1 cellular context compared by ENCODE assay signal in genomic region chr17:43020789-43021738, GRCh38.
TF ChIP-seq lines count a peak whose summit lies in the region.

No MANE protein-coding gene starts in this region.

TF ChIP-seq in HepG2, 621 proteins besides CTCF, POLR2A, EP300 and RAD21 (continues in another document):
- no peak for TF ChIP-seq SNAI1 (CRISPR knock-in tag; IDR thresholded peaks at IDR 0.05; ENCODE audit: borderline replicate concordance)
- TF ChIP-seq NR0B2 (CRISPR knock-in tag; IDR thresholded peaks at IDR 0.05) = peak; percentile 29; the same call in 1 of the 2 replicates
- TF ChIP-seq POLR2G (IDR thresholded peaks at IDR 0.05; ENCODE audit: low read depth, low read length) = peak; percentile 63
- no peak for TF ChIP-seq SYNCRIP (IDR thresholded peaks at IDR 0.05; ENCODE audit: insufficient read depth, low read depth, low read length)
- no peak for TF ChIP-seq DNMT1 (CRISPR knock-in tag; IDR thresholded peaks at IDR 0.05)
- TF ChIP-seq ETV5 (CRISPR knock-in tag; IDR thresholded peaks at IDR 0.05; ENCODE audit: borderline replicate concordance) = peak; percentile 38; the same call in 1 of the 2 replicates
- no peak for TF ChIP-seq ZNF674 (CRISPR knock-in tag; IDR thresholded peaks at IDR 0.05; ENCODE audit: low read depth)
- no peak for TF ChIP-seq ZNF256 (CRISPR knock-in tag; conservative IDR thresholded peaks at IDR 0.05)
- TF ChIP-seq ISX (CRISPR knock-in tag; conservative IDR thresholded peaks at IDR 0.05) = 0 out of 2 replicates have a peak, but pooled peaks have one; percentile 3
- TF ChIP-seq YEATS2 (CRISPR knock-in tag; IDR thresholded peaks at IDR 0.05; ENCODE audit: borderline replicate concordance) = peak; percentile 62; the same call in 1 of the 2 replicates
- no peak for TF ChIP-seq ATF7 (IDR thresholded peaks at IDR 0.05)
- TF ChIP-seq ATF7 (CRISPR knock-in tag; IDR thresholded peaks at IDR 0.05) = no peak
- TF ChIP-seq ZNF772 (CRISPR knock-in tag; IDR thresholded peaks at IDR 0.05) = peak; percentile 16; the same call in 1 of the 2 replicates
- TF ChIP-seq PLRG1 (conservative IDR thresholded peaks at IDR 0.05) = no peak
- TF ChIP-seq SALL1 (CRISPR knock-in tag; IDR thresholded peaks at IDR 0.05) = no peak; the same call in 1 of the 2 replicates
- TF ChIP-seq MED1 (CRISPR knock-in tag; IDR thresholded peaks at IDR 0.05) = peak; percentile 6; the same call in 1 of the 2 replicates
- TF ChIP-seq HOXA3 (CRISPR knock-in tag; IDR thresholded peaks at IDR 0.05) = no peak; the same call in none of the 2 replicates
- TF ChIP-seq THAP7 (CRISPR knock-in tag; IDR thresholded peaks at IDR 0.05) = peak; percentile 12; the same call in 1 of the 2 replicates
- TF ChIP-seq ZNF451 (CRISPR knock-in tag; IDR thresholded peaks at IDR 0.05) = peak; percentile 33; the same call in 1 of the 2 replicates
- no peak for TF ChIP-seq MAF1 (CRISPR knock-in tag; IDR thresholded peaks at IDR 0.05; ENCODE audit: borderline replicate concordance)
- no peak for TF ChIP-seq CBX1 (IDR thresholded peaks at IDR 0.05; ENCODE audit: low read depth)
- TF ChIP-seq DR1 (CRISPR knock-in tag; IDR thresholded peaks at IDR 0.05) = 0 out of 2 replicates have a peak, but pooled peaks have one; percentile 9
- TF ChIP-seq ATM (IDR thresholded peaks at IDR 0.05; ENCODE audit: borderline replicate concordance) = no peak
- no peak for TF ChIP-seq GABPB1 (CRISPR knock-in tag; IDR thresholded peaks at IDR 0.05)
- peak; percentile 20 for TF ChIP-seq AGO1 (IDR thresholded peaks at IDR 0.05; ENCODE audit: low read depth, low read length, poor library complexity, severe bottlenecking)
- no peak for TF ChIP-seq ZSCAN25 (CRISPR knock-in tag; IDR thresholded peaks at IDR 0.05)
- no peak for TF ChIP-seq ZNF749 (CRISPR knock-in tag; IDR thresholded peaks at IDR 0.05; ENCODE audit: borderline replicate concordance)
- TF ChIP-seq TARDBP (CRISPR knock-in tag; IDR thresholded peaks at IDR 0.05) = no peak; the same call in 1 of the 2 replicates
- no peak for TF ChIP-seq ZNF44 (CRISPR knock-in tag; IDR thresholded peaks at IDR 0.05)
- peak; percentile 22; the same call in 1 of the 2 replicates for TF ChIP-seq CEBPG (CRISPR knock-in tag; IDR thresholded peaks at IDR 0.05)
- no peak for TF ChIP-seq ZBTB42 (CRISPR knock-in tag; IDR thresholded peaks at IDR 0.05)
- TF ChIP-seq ZNF335 (CRISPR knock-in tag; IDR thresholded peaks at IDR 0.05) = peak; percentile 97
- no peak; the same call in 1 of the 2 replicates for TF ChIP-seq ZNF512 (CRISPR knock-in tag; IDR thresholded peaks at IDR 0.05)
- TF ChIP-seq ZBTB3 (CRISPR knock-in tag; IDR thresholded peaks at IDR 0.05; ENCODE audit: borderline replicate concordance, low read depth) = no peak
- no peak; the same call in 1 of the 2 replicates for TF ChIP-seq ZIK1 (CRISPR knock-in tag; IDR thresholded peaks at IDR 0.05; ENCODE audit: borderline replicate concordance, low read depth)
- no peak for TF ChIP-seq ARNT2 (CRISPR knock-in tag; IDR thresholded peaks at IDR 0.05; ENCODE audit: low read depth)
- peak; percentile 13; the same call in 1 of the 3 replicates for TF ChIP-seq MXI1 (IDR thresholded peaks at IDR 0.05; ENCODE audit: borderline replicate concordance, low read depth, low read length)
- no peak for TF ChIP-seq ZNF512B (CRISPR knock-in tag; IDR thresholded peaks at IDR 0.05; ENCODE audit: borderline replicate concordance)
- no peak for TF ChIP-seq ZNF234 (CRISPR knock-in tag; conservative IDR thresholded peaks at IDR 0.05)
- TF ChIP-seq PCBP1 (IDR thresholded peaks at IDR 0.05; ENCODE audit: borderline replicate concordance, low read depth, low read length) = peak; percentile 31; the same call in 1 of the 2 replicates
- peak; percentile 20; the same call in 1 of the 2 replicates for TF ChIP-seq IRF2 (CRISPR knock-in tag; IDR thresholded peaks at IDR 0.05)
- TF ChIP-seq CCDC6 (CRISPR knock-in tag; IDR thresholded peaks at IDR 0.05) = no peak
- no peak for TF ChIP-seq NR2F2 (IDR thresholded peaks at IDR 0.05; ENCODE audit: borderline replicate concordance, low read depth)
- 0 out of 2 replicates have a peak, but pooled peaks have one; percentile 28 for TF ChIP-seq MXD3 (CRISPR knock-in tag; IDR thresholded peaks at IDR 0.05)
- 0 out of 2 replicates have a peak, but pooled peaks have one; percentile 60 for TF ChIP-seq FOXC1 (CRISPR knock-in tag; IDR thresholded peaks at IDR 0.05; ENCODE audit: borderline replicate concordance)
- TF ChIP-seq ZNF746 (CRISPR knock-in tag; IDR thresholded peaks at IDR 0.05) = peak; percentile 51; the same call in 1 of the 2 replicates
- no peak for TF ChIP-seq SRSF4 (IDR thresholded peaks at IDR 0.05; ENCODE audit: low read depth, low read length, poor library complexity, severe bottlenecking)
- TF ChIP-seq HHEX (CRISPR knock-in tag; IDR thresholded peaks at IDR 0.05) = no peak
- peak; percentile 56; the same call in 1 of the 2 replicates for TF ChIP-seq ZNF580 (CRISPR knock-in tag; IDR thresholded peaks at IDR 0.05; ENCODE audit: borderline replicate concordance, low read depth)
- TF ChIP-seq YEATS4 (CRISPR knock-in tag; IDR thresholded peaks at IDR 0.05; ENCODE audit: borderline replicate concordance) = peak; percentile 12; the same call in 1 of the 2 replicates
- peak; percentile 35; the same call in 1 of the 2 replicates for TF ChIP-seq HMG20A (CRISPR knock-in tag; IDR thresholded peaks at IDR 0.05; ENCODE audit: borderline replicate concordance)
- peak; percentile 99 for TF ChIP-seq PATZ1 (CRISPR knock-in tag; IDR thresholded peaks at IDR 0.05)
- TF ChIP-seq CHD2 (IDR thresholded peaks at IDR 0.05; ENCODE audit: low read depth, low read length) = no peak
- TF ChIP-seq ERF (CRISPR knock-in tag; IDR thresholded peaks at IDR 0.05) = peak; percentile 26; the same call in 1 of the 2 replicates
- TF ChIP-seq SMYD3 (CRISPR knock-in tag; IDR thresholded peaks at IDR 0.05) = no peak
- TF ChIP-seq SP1 (IDR thresholded peaks at IDR 0.05) = no peak
- TF ChIP-seq SP1 (CRISPR knock-in tag; IDR thresholded peaks at IDR 0.05) = peak; percentile 29; the same call in 1 of the 2 replicates
- peak; percentile 15; the same call in 1 of the 2 replicates for TF ChIP-seq ZMYM4 (CRISPR knock-in tag; IDR thresholded peaks at IDR 0.05)
- 0 out of 2 replicates have a peak, but pooled peaks have one; percentile 3 for TF ChIP-seq HES4 (CRISPR knock-in tag; IDR thresholded peaks at IDR 0.05; ENCODE audit: borderline replicate concordance)
- no peak for TF ChIP-seq KAT8 (CRISPR knock-in tag; IDR thresholded peaks at IDR 0.05)
- 0 out of 2 replicates have a peak, but pooled peaks have one; percentile 19 for TF ChIP-seq ZNF792 (CRISPR knock-in tag; IDR thresholded peaks at IDR 0.05)
- peak; percentile 63 for TF ChIP-seq LCORL (IDR thresholded peaks at IDR 0.05)
- peak; percentile 82 for TF ChIP-seq LCORL (CRISPR knock-in tag; IDR thresholded peaks at IDR 0.05)
- TF ChIP-seq ZBTB10 (CRISPR knock-in tag; IDR thresholded peaks at IDR 0.05; ENCODE audit: borderline replicate concordance) = no peak; the same call in 1 of the 2 replicates
- 0 out of 2 replicates have a peak, but pooled peaks have one; percentile 64 for TF ChIP-seq ZNF616 (CRISPR knock-in tag; IDR thresholded peaks at IDR 0.05; ENCODE audit: low read depth)
- peak; percentile 12 for TF ChIP-seq SKI (IDR thresholded peaks at IDR 0.05; ENCODE audit: partially characterized antibody)
- peak; percentile 50 for TF ChIP-seq HNRNPH1 (optimal IDR thresholded peaks at IDR 0.05; ENCODE audit: low read depth, low read length)
- TF ChIP-seq SALL2 (CRISPR knock-in tag; IDR thresholded peaks at IDR 0.05) = 0 out of 2 replicates have a peak, but pooled peaks have one; percentile 26
- no peak for TF ChIP-seq ELF3 (CRISPR knock-in tag; IDR thresholded peaks at IDR 0.05)
- TF ChIP-seq SSRP1 (CRISPR knock-in tag; IDR thresholded peaks at IDR 0.05) = no peak; the same call in 1 of the 2 replicates
- TF ChIP-seq ZNF431 (CRISPR knock-in tag; IDR thresholded peaks at IDR 0.05; ENCODE audit: borderline replicate concordance, low read depth) = peak; percentile 81; the same call in 1 of the 2 replicates
- peak; percentile 59; the same call in 1 of the 2 replicates for TF ChIP-seq ZNF430 (CRISPR knock-in tag; IDR thresholded peaks at IDR 0.05)
- TF ChIP-seq ZFP41 (CRISPR knock-in tag; IDR thresholded peaks at IDR 0.05; ENCODE audit: borderline replicate concordance) = no peak
